In genomic region chr2:97945791-97946190, GRCh38 we compare ENCODE assay signal across 1 cellular context.
TF ChIP-seq lines count a peak whose summit lies in the region.

No MANE protein-coding gene starts in this region.

TF ChIP-seq in IMR-90, 13 proteins besides CTCF, POLR2A, EP300 and RAD21:
- no peak for TF ChIP-seq MXI1 (IDR thresholded peaks at IDR 0.05; ENCODE audit: borderline replicate concordance, low read depth, low read length)
- no peak for TF ChIP-seq BHLHE40 (IDR thresholded peaks at IDR 0.05; ENCODE audit: low read depth, low read length)
- TF ChIP-seq RCOR1 (IDR thresholded peaks at IDR 0.05; ENCODE audit: insufficient replicate concordance, low read length) = no peak
- no peak for TF ChIP-seq FOS (IDR thresholded peaks at IDR 0.05; ENCODE audit: low read depth, low read length)
- TF ChIP-seq CHD1 (IDR thresholded peaks at IDR 0.05; ENCODE audit: low read depth, low read length) = no peak
- TF ChIP-seq MAFK (IDR thresholded peaks at IDR 0.05; ENCODE audit: low read depth, low read length) = no peak
- TF ChIP-seq MAZ (IDR thresholded peaks at IDR 0.05; ENCODE audit: borderline replicate concordance, low read depth, low read length) = no peak
